In genomic region chr5:123810253-123810652, GRCh38 we compare ENCODE assay signal across 11 cellular contexts.
DNase-seq lines count a peak whose midpoint lies in the region; ATAC-seq, FAIRE-seq and TF ChIP-seq lines count a peak whose summit lies in the region.
"Had no signal": no experiment of that assay in that cellular context is flagged by ENCODE, and none has a peak within 500 bp of the region (broad histone marks: within the 10 kb centered on the region; RNA-seq: fewer than 3 reads in every experiment).

No MANE protein-coding gene starts in this region.

- H4K8ac ChIP-seq in IMR-90 (ENCODE audit: low read depth in 2 of 2, low read length in 2 of 2) (no peak overlapping the region), mesenchymal stem cell (ENCODE audit: low read length) (no peak overlapping the region)

- no peak overlapping the region for H2BK120ac ChIP-seq in IMR-90 (ENCODE audit: low read depth, low read length)
- H2BK120ac ChIP-seq in mesenchymal stem cell (ENCODE audit: low read depth, low read length): no peak overlapping the region

- ATAC-seq in A549: peak in 1 of 2 experiments; percentile 24; a peak in 2 of 6 replicates
- ATAC-seq in IMR-90 (ENCODE audit: low read depth): 0 out of 2 replicates have a peak, but pooled peaks have one; percentile 17
- ATAC-seq in HG03378 (IDR thresholded peaks at IDR 0.05; ENCODE audit: unreplicated experiment): no peak
- no peak for ATAC-seq in HG03432 (IDR thresholded peaks at IDR 0.05; ENCODE audit: unreplicated experiment)

- H3K4ac ChIP-seq in IMR-90 (ENCODE audit: low read depth, low read length) (0 out of 2 replicates have a peak overlapping the region, but pooled peaks have one; percentile 7), mesenchymal stem cell (ENCODE audit: low read depth in 1 of 2, low read length in 2 of 2) (peak overlapping the region in 1 of 2 experiments; percentile 26)

- H3K4me2 ChIP-seq in A549 (peak overlapping the region; percentile 23; the same call in 2 of the 3 replicates), IMR-90 (ENCODE audit: low read depth, low read length) (no peak overlapping the region), mesenchymal stem cell (ENCODE audit: low read length, poor library complexity, severe bottlenecking) (no peak overlapping the region)

- TF ChIP-seq CTCF in A549 (IDR thresholded peaks at IDR 0.05): no peak
- TF ChIP-seq CTCF in IMR-90 (conservative IDR thresholded peaks at IDR 0.05; ENCODE audit: low read depth, low read length): no peak
- no peak for TF ChIP-seq CTCF in choroid plexus epithelial cell (conservative IDR thresholded peaks at IDR 0.05; ENCODE audit: low read depth, low read length)

- no peak overlapping the region for H3K56ac ChIP-seq in IMR-90 (ENCODE audit: extremely low read depth, insufficient read depth, low read length)

- in situ Hi-C loops in IMR-90 (cut with MboI; ENCODE audit: low sequenced_read_pairs): no loop called here

- H3K23ac ChIP-seq in IMR-90 (ENCODE audit: low read depth, low read length): no peak overlapping the region
- H3K23ac ChIP-seq in mesenchymal stem cell (ENCODE audit: low read length in 2 of 2): no peak overlapping the region

- H3K4me3 ChIP-seq in A549 (no peak overlapping the region), IMR-90 (ENCODE audit: insufficient read depth, low read depth, low read length) (no peak overlapping the region), choroid plexus epithelial cell (ENCODE audit: low read depth, low read length) (no peak overlapping the region), mesenchymal stem cell (ENCODE audit: insufficient read depth in 1 of 2, low read depth in 1 of 2, low read length in 2 of 2) (no peak overlapping the region)

- H3K79me1 ChIP-seq in IMR-90 (ENCODE audit: low read depth in 1 of 2, low read length in 2 of 2): no peaks in the 10 kb centered on the region
- no peaks in the 10 kb centered on the region for H3K79me1 ChIP-seq in mesenchymal stem cell (replicated peaks; ENCODE audit: low read length, poor library complexity, severe bottlenecking)

- H2AK9ac ChIP-seq in IMR-90 (replicated peaks; ENCODE audit: low read depth, low read length, poor library complexity): no peak overlapping the region

- DNase-seq in A549 (ENCODE audit: low read depth in 1 of 2, low spot score in 1 of 2): peak in 1 of 2 experiments; percentile 46
- DNase-seq in IMR-90: no peak
- DNase-seq in choroid plexus epithelial cell (ENCODE audit: low read depth): peak; percentile 64
- no peak for DNase-seq in mesenchymal stem cell
- DNase-seq in epidermal melanocyte (ENCODE audit: insufficient read length, low spot score): no peak
- no peak for DNase-seq in middle frontal gyrus (ENCODE audit: extremely low spot score, low spot score)
- DNase-seq: activated T-cell treated with anti-CD3 and anti-CD28 coated beads, Interleukin-2, amount 50 U/mL, for 48 hours; stimulated activated CD4-positive, alpha-beta T cell treated with anti-CD3 and anti-CD28 coated beads, Interleukin-2, amount 100 ng/mL, for 24 hours had no signal

- POLR2A ChIA-PET in A549 (lab: Yijun Ruan, JAX): no interaction called here
- POLR2A ChIA-PET in IMR-90 (lab: Charles Lee; ENCODE audit: unreplicated experiment): no interaction called here

- TF ChIP-seq EP300 in A549 (IDR thresholded peaks at IDR 0.05): no peak

- H2BK12ac ChIP-seq in mesenchymal stem cell (ENCODE audit: low read length in 2 of 2): peak overlapping the region in 1 of 2 experiments; percentile 85

- no peaks in the 10 kb centered on the region for H4K20me1 ChIP-seq in IMR-90 (ENCODE audit: insufficient read depth, low read length)

- H3K9me3 ChIP-seq in A549 (no peaks in the 10 kb centered on the region), IMR-90 (ENCODE audit: control insufficient read depth, insufficient read depth, low read length) (no peaks in the 10 kb centered on the region), mesenchymal stem cell (ENCODE audit: control insufficient read depth, low read length) (no peaks in the 10 kb centered on the region)

- peak overlapping the region; percentile 3; the same call in 1 of the 2 replicates for H4K5ac ChIP-seq in IMR-90 (ENCODE audit: low read depth, low read length)

- H3K14ac ChIP-seq in IMR-90 (replicated peaks; ENCODE audit: low read depth, low read length) (no peak overlapping the region), mesenchymal stem cell (ENCODE audit: low read length in 2 of 2) (peak overlapping the region in 1 of 2 experiments; percentile 20)

- H2AFZ ChIP-seq in IMR-90 (replicated peaks; ENCODE audit: low read length, poor library complexity): no peak overlapping the region
- peak overlapping the region; percentile 43 for H2AFZ ChIP-seq in mesenchymal stem cell (ENCODE audit: low read depth, low read length)

- H3K4me1 ChIP-seq in A549 (peaks cover 18% of the 10 kb centered on the region; the same call in 1 of the 3 replicates), IMR-90 (ENCODE audit: control insufficient read depth, insufficient read depth, low read length) (peaks cover 9% of the 10 kb centered on the region; the same call in 1 of the 2 replicates), mesenchymal stem cell (ENCODE audit: control insufficient read depth, insufficient read depth, low read depth, low read length) (peaks cover 6% of the 10 kb centered on the region)

- H2BK20ac ChIP-seq in IMR-90 (ENCODE audit: low read depth, low read length): no peak overlapping the region

- no peaks in the 10 kb centered on the region for H3K36me3 ChIP-seq in IMR-90 (ENCODE audit: control insufficient read depth, insufficient read depth, low read length)
- H3K36me3 ChIP-seq in mesenchymal stem cell (ENCODE audit: control insufficient read depth in 1 of 2, insufficient read depth in 2 of 2, low read depth in 1 of 2, low read length in 2 of 2): no peaks in the 10 kb centered on the region

- CTCF ChIA-PET in A549 (lab: Yijun Ruan, JAX) (no interaction called here), IMR-90 (lab: Yijun Ruan, JAX) (interaction anchor here (1.2 kb wide), 1 partner anchor 24 kb away, joined by 4 read pairs; no protein-coding TSS in a partner anchor)

- H2BK15ac ChIP-seq in IMR-90 (ENCODE audit: low read depth, low read length) (no peak overlapping the region), mesenchymal stem cell (ENCODE audit: low read depth, poor library complexity, severe bottlenecking) (no peak overlapping the region)

- H3K27ac ChIP-seq in A549 (peak overlapping the region in 1 of 2 experiments; percentile 56; a peak in 2 of 6 replicates), IMR-90 (ENCODE audit: insufficient read depth, low read length) (no peak overlapping the region), mesenchymal stem cell (ENCODE audit: low read length, poor library complexity, severe bottlenecking) (no peak overlapping the region)

- H4K91ac ChIP-seq in IMR-90 (ENCODE audit: insufficient read depth, low read depth, low read length): no peak overlapping the region
- no peak overlapping the region for H4K91ac ChIP-seq in mesenchymal stem cell (ENCODE audit: low read length)

- H3K27me3 ChIP-seq in IMR-90 (ENCODE audit: control insufficient read depth, insufficient read depth, low read length) (no peaks in the 10 kb centered on the region), mesenchymal stem cell (ENCODE audit: control insufficient read depth in 1 of 2, insufficient read depth in 1 of 2, low read length in 2 of 2) (no peaks in the 10 kb centered on the region)

- BruUV-seq in IMR-90 (replicated peaks; lab: Mats Ljungman, UMichigan): no TSS peak

- TF ChIP-seq POLR2A in A549 (IDR thresholded peaks at IDR 0.05; ENCODE audit: low read length) (no peak), IMR-90 (IDR thresholded peaks at IDR 0.05; ENCODE audit: low read depth, low read length) (no peak)

- H3K9me1 ChIP-seq in IMR-90 (ENCODE audit: insufficient read depth, low read length): no peaks in the 10 kb centered on the region

- WGBS in A549 (ENCODE audit: missing lambda C conversion rate): 40% methylated on average over 4 of the region's 4 CpGs
- 80% methylated on average over 1 of the region's 4 CpGs; no CpG with 5 or more reads in 1 of the 2 experiments for WGBS in IMR-90 (ENCODE audit: extremely low coverage in 2 of 2, insufficient read length in 1 of 2), 2 experiments
- 35% methylated on average over 4 of the region's 4 CpGs for WGBS in mesenchymal stem cell

- intact Hi-C loops in IMR-90 (cut with micrococcal nuclease): no loop called here

- dilution Hi-C loops in IMR-90 (cut with HindIII; ENCODE audit: low sequenced_read_pairs, unreplicated experiment): no loop called here

- no peak for FAIRE-seq in A549 (lab: Jason Lieb, UNC)
- FAIRE-seq: GM12892 had no signal

- H3K9ac ChIP-seq in IMR-90 (ENCODE audit: low read depth, low read length): no peak overlapping the region
- peak overlapping the region; percentile 19 for H3K9ac ChIP-seq in mesenchymal stem cell (ENCODE audit: low read length)

- H2AK5ac ChIP-seq in IMR-90 (ENCODE audit: low read depth, low read length): no peak overlapping the region
- H2AK5ac ChIP-seq in mesenchymal stem cell (ENCODE audit: low read length, severe bottlenecking): peak overlapping the region; percentile 63

- TF ChIP-seq RAD21 in A549 (conservative IDR thresholded peaks at IDR 0.05 in 1 of 2, IDR thresholded peaks at IDR 0.05 in 1 of 2): no peak
- no peak for TF ChIP-seq RAD21 in IMR-90 (IDR thresholded peaks at IDR 0.05; ENCODE audit: low read length)

- H2BK5ac ChIP-seq in IMR-90 (ENCODE audit: low read depth, low read length, poor library complexity, severe bottlenecking): no peak overlapping the region
- no peak overlapping the region for H2BK5ac ChIP-seq in mesenchymal stem cell (ENCODE audit: low read depth, low read length, poor library complexity, severe bottlenecking)

- H3K18ac ChIP-seq in IMR-90 (ENCODE audit: low read depth, low read length): 0 out of 2 replicates have a peak overlapping the region, but pooled peaks have one; percentile 3
- H3K18ac ChIP-seq in mesenchymal stem cell (ENCODE audit: low read depth in 1 of 2, low read length in 2 of 2): peak overlapping the region; percentile 69 to 73

TF ChIP-seq in A549, 52 proteins besides CTCF, POLR2A, EP300 and RAD21 (continues in another document):
- no peak for TF ChIP-seq MAZ (IDR thresholded peaks at IDR 0.05; ENCODE audit: borderline replicate concordance, low read depth, low read length)

TF ChIP-seq in IMR-90, 13 proteins besides CTCF, POLR2A, EP300 and RAD21 (continues in another document):
- TF ChIP-seq RCOR1 (IDR thresholded peaks at IDR 0.05; ENCODE audit: insufficient replicate concordance, low read length) (no peak), CEBPB (IDR thresholded peaks at IDR 0.05; ENCODE audit: low read depth, low read length) (no peak), BHLHE40 (IDR thresholded peaks at IDR 0.05; ENCODE audit: low read depth, low read length) (no peak), NFE2L2 (IDR thresholded peaks at IDR 0.05; ENCODE audit: low read depth, low read length) (no peak), MXI1 (IDR thresholded peaks at IDR 0.05; ENCODE audit: borderline replicate concordance, low read depth, low read length) (no peak), FOS (IDR thresholded peaks at IDR 0.05; ENCODE audit: low read depth, low read length) (no peak), MAFK (IDR thresholded peaks at IDR 0.05; ENCODE audit: low read depth, low read length) (no peak)
